Comparison of ENCODE assay signal across 30 cellular contexts in genomic region chr1:169683661-169684060, GRCh38. TPM values are rescaled to one million over a fixed set of nuclear protein-coding genes. Genes with fewer than 3 reads are reported as not detected.
DNase-seq lines count a peak whose midpoint lies in the region; ATAC-seq and TF ChIP-seq lines count a peak whose summit lies in the region.
"Had no signal": no experiment of that assay in that cellular context is flagged by ENCODE, and none has a peak within 500 bp of the region (broad histone marks: within the 10 kb centered on the region; RNA-seq: fewer than 3 reads in every experiment).

No MANE protein-coding gene starts in this region.

- no peak overlapping the region for H3K4ac ChIP-seq in mesenchymal stem cell (ENCODE audit: low read depth in 1 of 2, low read length in 2 of 2)

- H2AFZ ChIP-seq in mesenchymal stem cell (ENCODE audit: low read depth, low read length): no peak overlapping the region

- peak overlapping the region; percentile 10 for H3K27ac ChIP-seq in CD4-positive, alpha-beta T cell (ENCODE audit: low read depth, low read length)
- no peak overlapping the region for H3K27ac ChIP-seq in mesenchymal stem cell (ENCODE audit: low read length, poor library complexity, severe bottlenecking)
- no peak overlapping the region for H3K27ac ChIP-seq in heart right ventricle
- H3K27ac ChIP-seq: A549, SJSA1 had no signal

- no peak overlapping the region for H3K4me2 ChIP-seq in mesenchymal stem cell (ENCODE audit: low read length, poor library complexity, severe bottlenecking)
- H3K4me2 ChIP-seq: A549 had no signal

- H3K9ac ChIP-seq in mesenchymal stem cell (ENCODE audit: low read length): no peak overlapping the region

- H3K9me3 Mint-ChIP-seq in CD4-positive, alpha-beta T cell: no peaks in the 10 kb centered on the region
- no peaks in the 10 kb centered on the region for H3K9me3 Mint-ChIP-seq in activated T-helper 1 cell treated with anti-CD3 and anti-CD28 coated beads, Interleukin-12 subunit alpha, Interleukin-12 subunit beta, Interleukin-2, Interleukin-4 antibody, amounts not matched to agents 30 ng/mL and 10 ng/mL and 1 ng/mL, durations not matched to agents 14 hours and 24 hours and 36 hours

- H3K4me3 ChIP-seq in MG63 (no peak overlapping the region), mesenchymal stem cell (ENCODE audit: insufficient read depth in 1 of 2, low read depth in 1 of 2, low read length in 2 of 2) (no peak overlapping the region), heart right ventricle (no peak overlapping the region)
- H3K4me3 ChIP-seq: A549, K562, SJSA1 had no signal

- no peak overlapping the region for H2BK12ac ChIP-seq in mesenchymal stem cell (ENCODE audit: low read length in 2 of 2)

- H2BK120ac ChIP-seq in mesenchymal stem cell (ENCODE audit: low read depth, low read length): no peak overlapping the region

- no peak for DNase-seq in CD4-positive, alpha-beta T cell
- DNase-seq in MG63 (peak; percentile 5), mesenchymal stem cell (no peak), heart right ventricle (no peak), NCI-H1930 (lab: John Stamatoyannopoulos, UW) (no peak)
- no peak for DNase-seq in activated T-helper 1 cell treated with anti-CD3 and anti-CD28 coated beads, Interleukin-12 subunit alpha, Interleukin-12 subunit beta, Interleukin-2, Interleukin-4 antibody, amounts not matched to agents 30 ng/mL and 10 ng/mL and 1 ng/mL, durations not matched to agents 14 hours and 24 hours and 36 hours (ENCODE audit: low spot score)
- DNase-seq: AML-193; C1 segment of cervical spinal cord; Calu3; DMS79 treated with DMSO at 0.1 percent for 48 hours; GF-D8; HCEC 1CT; Kasumi-1; MV-4-11; NCI-H1105; NCI-H1436 treated with DMSO at 0.1 percent for 48 hours; NCI-H187 treated with DMSO at 0.1 percent for 48 hours; NCI-H2107; NCI-H446; NCI-H524 treated with DMSO at 0.1 percent for 48 hours; NCI-H774; NK-92 treated with Interleukin-12 subunit alpha and Interleukin-12 subunit beta, amount 100 ng/mL, for 24 hours; Right ventricle myocardium superior; RPMI8226 had no signal

- peak overlapping the region; percentile 32 for H3K4me3 Mint-ChIP-seq in CD4-positive, alpha-beta T cell
- no peak overlapping the region for H3K4me3 Mint-ChIP-seq in activated T-helper 1 cell treated with anti-CD3 and anti-CD28 coated beads, Interleukin-12 subunit alpha, Interleukin-12 subunit beta, Interleukin-2, Interleukin-4 antibody, amounts not matched to agents 30 ng/mL and 10 ng/mL and 1 ng/mL, durations not matched to agents 14 hours and 24 hours and 36 hours

- no peaks in the 10 kb centered on the region for H3K27me3 Mint-ChIP-seq in CD4-positive, alpha-beta T cell
- no peaks in the 10 kb centered on the region for H3K27me3 Mint-ChIP-seq in activated T-helper 1 cell treated with anti-CD3 and anti-CD28 coated beads, Interleukin-12 subunit alpha, Interleukin-12 subunit beta, Interleukin-2, Interleukin-4 antibody, amounts not matched to agents 30 ng/mL and 10 ng/mL and 1 ng/mL, durations not matched to agents 14 hours and 24 hours and 36 hours (ENCODE audit: insufficient read depth)

- no peaks in the 10 kb centered on the region for H3K79me1 ChIP-seq in mesenchymal stem cell (replicated peaks; ENCODE audit: low read length, poor library complexity, severe bottlenecking)

- no peaks in the 10 kb centered on the region for H3K36me3 ChIP-seq in MG63
- H3K36me3 ChIP-seq in mesenchymal stem cell (ENCODE audit: control insufficient read depth in 1 of 2, insufficient read depth in 2 of 2, low read depth in 1 of 2, low read length in 2 of 2): no peaks in the 10 kb centered on the region
- no peaks in the 10 kb centered on the region for H3K36me3 ChIP-seq in heart right ventricle
- H3K36me3 ChIP-seq: SJSA1 had no signal

- no peak overlapping the region for H3K18ac ChIP-seq in mesenchymal stem cell (ENCODE audit: low read depth in 1 of 2, low read length in 2 of 2)

- peak overlapping the region; percentile 4 for H4K8ac ChIP-seq in mesenchymal stem cell (ENCODE audit: low read length)

- H2BK5ac ChIP-seq in mesenchymal stem cell (ENCODE audit: low read depth, low read length, poor library complexity, severe bottlenecking): no peak overlapping the region

- H2BK15ac ChIP-seq in mesenchymal stem cell (ENCODE audit: low read depth, poor library complexity, severe bottlenecking): no peak overlapping the region

- no peaks in the 10 kb centered on the region for H3K27me3 ChIP-seq in CD4-positive, alpha-beta T cell (ENCODE audit: control insufficient read depth, insufficient read depth, low read length)
- H3K27me3 ChIP-seq in MG63 (peaks cover 37% of the 10 kb centered on the region), mesenchymal stem cell (ENCODE audit: control insufficient read depth in 1 of 2, insufficient read depth in 1 of 2, low read length in 2 of 2) (peaks cover 0 to 14% of the 10 kb centered on the region in 2 experiments), heart right ventricle (peaks cover 0 to 53% (median 23%) of the 10 kb centered on the region in 7 donors)

- TF ChIP-seq CTCF in CD4-positive, alpha-beta T cell (IDR thresholded peaks at IDR 0.05): no peak
- TF ChIP-seq CTCF in heart right ventricle (IDR thresholded peaks at IDR 0.05): no peak

- POLR2A ChIA-PET in CD4-positive, alpha-beta T cell (lab: Charles Lee): interaction anchor here (11.0 kb wide), 1 partner anchor 9 kb away, joined by 150 read pairs; no protein-coding TSS in a partner anchor

- no peak overlapping the region for H4K91ac ChIP-seq in mesenchymal stem cell (ENCODE audit: low read length)

- intact Hi-C loops in CD4-positive, alpha-beta T cell (cut with DNase I, micrococcal nuclease): loop anchor here in 1 of 2 experiments (5.0 kb wide), 1 partner anchor 71 kb away; no protein-coding TSS in a partner anchor
- intact Hi-C loops in activated T-helper 1 cell treated with anti-CD3 and anti-CD28 coated beads, Interleukin-12 subunit alpha, Interleukin-12 subunit beta, Interleukin-2, Interleukin-4 antibody, amounts not matched to agents 30 ng/mL and 10 ng/mL and 1 ng/mL, durations not matched to agents 14 hours and 24 hours and 36 hours (cut with micrococcal nuclease): no loop called here
- intact Hi-C loops in heart right ventricle (cut with DNase I): no loop called here

- no peak overlapping the region for H3K23ac ChIP-seq in mesenchymal stem cell (ENCODE audit: low read length in 2 of 2)

- CTCF ChIA-PET in CD4-positive, alpha-beta T cell (lab: Charles Lee): interaction anchor here (1.6 kb wide), 1 partner anchor 9 kb away, joined by 4 read pairs; no protein-coding TSS in a partner anchor

- WGBS in mesenchymal stem cell: 81% methylated on average over 3 of the region's 3 CpGs
- WGBS in heart right ventricle, 2 donors: 76% methylated on average over 3 of the region's 3 CpGs

- H3K4me1 ChIP-seq in mesenchymal stem cell (ENCODE audit: control insufficient read depth, insufficient read depth, low read depth, low read length): no peaks in the 10 kb centered on the region
- H3K4me1 ChIP-seq in heart right ventricle: peaks cover 0 to 10% (median 0%) of the 10 kb centered on the region in 9 donors
- H3K4me1 ChIP-seq: A549, SJSA1 had no signal

- peaks cover 38% of the 10 kb centered on the region for H3K4me1 Mint-ChIP-seq in CD4-positive, alpha-beta T cell (ENCODE audit: low read depth)
- H3K4me1 Mint-ChIP-seq in activated T-helper 1 cell treated with anti-CD3 and anti-CD28 coated beads, Interleukin-12 subunit alpha, Interleukin-12 subunit beta, Interleukin-2, Interleukin-4 antibody, amounts not matched to agents 30 ng/mL and 10 ng/mL and 1 ng/mL, durations not matched to agents 14 hours and 24 hours and 36 hours (ENCODE audit: low read depth): peaks cover 40% of the 10 kb centered on the region

- H3K9me3 ChIP-seq in CD4-positive, alpha-beta T cell (ENCODE audit: control insufficient read depth, low read length): no peaks in the 10 kb centered on the region
- H3K9me3 ChIP-seq in MG63 (no peaks in the 10 kb centered on the region), mesenchymal stem cell (ENCODE audit: control insufficient read depth, low read length) (no peaks in the 10 kb centered on the region), heart right ventricle (no peaks in the 10 kb centered on the region)
- H3K9me3 ChIP-seq: A549, SJSA1 had no signal

- no peaks in the 10 kb centered on the region for H3K36me3 Mint-ChIP-seq in CD4-positive, alpha-beta T cell (ENCODE audit: low read depth)
- peaks cover 2% of the 10 kb centered on the region for H3K36me3 Mint-ChIP-seq in activated T-helper 1 cell treated with anti-CD3 and anti-CD28 coated beads, Interleukin-12 subunit alpha, Interleukin-12 subunit beta, Interleukin-2, Interleukin-4 antibody, amounts not matched to agents 30 ng/mL and 10 ng/mL and 1 ng/mL, durations not matched to agents 14 hours and 24 hours and 36 hours (ENCODE audit: low read depth)

- H3K14ac ChIP-seq in mesenchymal stem cell (ENCODE audit: low read length in 2 of 2): no peak overlapping the region

- no peak for ATAC-seq in CD4-positive, alpha-beta T cell (ENCODE audit: poor library complexity)
- no peak for ATAC-seq in heart right ventricle
- no peak for ATAC-seq in GM21576 (IDR thresholded peaks at IDR 0.05; ENCODE audit: unreplicated experiment)
- ATAC-seq: A549, K562 had no signal

- H3K27ac Mint-ChIP-seq in CD4-positive, alpha-beta T cell: no peak overlapping the region
- H3K27ac Mint-ChIP-seq in activated T-helper 1 cell treated with anti-CD3 and anti-CD28 coated beads, Interleukin-12 subunit alpha, Interleukin-12 subunit beta, Interleukin-2, Interleukin-4 antibody, amounts not matched to agents 30 ng/mL and 10 ng/mL and 1 ng/mL, durations not matched to agents 14 hours and 24 hours and 36 hours: peak overlapping the region; percentile 72

- H2AK5ac ChIP-seq in mesenchymal stem cell (ENCODE audit: low read length, severe bottlenecking): no peak overlapping the region

RNA-seq across cellular contexts. Expression of gene SELL, which starts 27.8 kb away (rescaled TPM):
- total RNA-seq in CD4-positive, alpha-beta T cell: 100 to 1,000 TPM; 204 to 216 TPM
- total RNA-seq in MG63 (2014; rRNA removed; shearing (Covaris generic); ENCODE audit: low replicate concordance): 0.10 and 1.5 TPM in 2 replicates
- total RNA-seq in activated T-helper 1 cell treated with anti-CD3 and anti-CD28 coated beads, Interleukin-12 subunit alpha, Interleukin-12 subunit beta, Interleukin-2, Interleukin-4 antibody, amounts not matched to agents 30 ng/mL and 10 ng/mL and 1 ng/mL, durations not matched to agents 14 hours and 24 hours and 36 hours: 115 and 117 TPM in 2 replicates
- polyA plus RNA-seq in mesenchymal stem cell (2013, experiment 1 of 2): 0.94 TPM
- polyA plus RNA-seq in mesenchymal stem cell (2013, experiment 2 of 2): 0.99 TPM
- total RNA-seq in heart right ventricle: 1 to 10 TPM; 1.3 to 8.5 (median 1.7) TPM
- 1 to 10 TPM in 1 of 2 donors, under 1 TPM in 1; 0.59 to 1.2 TPM for polyA plus RNA-seq in heart right ventricle
- total RNA-seq: H1 had no signal
- polyA plus RNA-seq: H1, K562 had no signal

RNA-seq across cellular contexts. Expression of gene SELE, which starts 50.2 kb away (rescaled TPM):
- not detected for total RNA-seq in CD4-positive, alpha-beta T cell
- not detected in 2 replicates for total RNA-seq in MG63 (2014; rRNA removed; shearing (Covaris generic); ENCODE audit: low replicate concordance)
- not detected in 2 replicates for total RNA-seq in activated T-helper 1 cell treated with anti-CD3 and anti-CD28 coated beads, Interleukin-12 subunit alpha, Interleukin-12 subunit beta, Interleukin-2, Interleukin-4 antibody, amounts not matched to agents 30 ng/mL and 10 ng/mL and 1 ng/mL, durations not matched to agents 14 hours and 24 hours and 36 hours
- not detected for polyA plus RNA-seq in mesenchymal stem cell (2013, experiment 1 of 2)
- polyA plus RNA-seq in mesenchymal stem cell (2013, experiment 2 of 2): not detected
- 10 to 100 TPM in 2 of 10 donors, 1 to 10 TPM in 4, under 1 TPM in 4; 0.46 to 15.3 (median 2.2) TPM for total RNA-seq in heart right ventricle
- polyA plus RNA-seq in heart right ventricle: 1 to 10 TPM; 3.1 TPM
- total RNA-seq: Calu3, H1, K562, M059J had no signal
- polyA plus RNA-seq: A549, H1 had no signal

RNA-seq across cellular contexts. Expression of gene SELP, which starts 53.7 kb away (rescaled TPM):
- 1 to 10 TPM; 1.3 to 1.4 TPM for total RNA-seq in CD4-positive, alpha-beta T cell
- not detected in 2 replicates for total RNA-seq in MG63 (2014; rRNA removed; shearing (Covaris generic); ENCODE audit: low replicate concordance)
- 0.13 TPM in 1 of 2 replicates, not detected in the other for total RNA-seq in activated T-helper 1 cell treated with anti-CD3 and anti-CD28 coated beads, Interleukin-12 subunit alpha, Interleukin-12 subunit beta, Interleukin-2, Interleukin-4 antibody, amounts not matched to agents 30 ng/mL and 10 ng/mL and 1 ng/mL, durations not matched to agents 14 hours and 24 hours and 36 hours
- polyA plus RNA-seq in mesenchymal stem cell (2013, experiment 1 of 2): 9.2 TPM
- 9.6 TPM for polyA plus RNA-seq in mesenchymal stem cell (2013, experiment 2 of 2)
- 10 to 100 TPM in 1 of 10 donors, 1 to 10 TPM in 9; 3.3 to 13.4 (median 6.6) TPM for total RNA-seq in heart right ventricle
- 1 to 10 TPM; 4.2 to 5.4 TPM for polyA plus RNA-seq in heart right ventricle
- total RNA-seq: H1, K562, M059J, SJSA1 had no signal
- polyA plus RNA-seq: A549, H1, K562 had no signal

Comparison
In these comparisons a context has a peak if more than half of its experiments do, and no peak if none do; other contexts are left out.
1. RNA of gene SELL, which starts 27.8 kb away (total RNA-seq): 204 to 216 TPM in CD4-positive, alpha-beta T cell and 115 to 117 TPM in activated T-helper 1 cell treated with anti-CD3 and anti-CD28 coated beads, Interleukin-12 subunit alpha, Interleukin-12 subunit beta, Interleukin-2, Interleukin-4 antibody, amounts not matched to agents 30 ng/mL and 10 ng/mL and 1 ng/mL, durations not matched to agents 14 hours and 24 hours and 36 hours; 1.3 to 8.5 TPM in heart right ventricle and 0.10 to 1.5 TPM in MG63; every median in the first group is over 10 times any median in the second.